ENCODE assay signal across 8 cellular contexts in genomic region chr5:122845253-122846050, GRCh38. TPM values are rescaled to one million over a fixed set of nuclear protein-coding genes. Genes with fewer than 3 reads are reported as not detected.
A peak's percentile ranks its signal among the peaks of the same experiment; 100 is the strongest.
DNase-seq lines count a peak whose midpoint lies in the region; ATAC-seq and TF ChIP-seq lines count a peak whose summit lies in the region.

TSS of gene SNX24 (plus strand) at chr5:122845613. CDS start at chr5:122845634, 21 bp downstream.

- peak within 1 kb of the TSS; percentile 84 for H3K4me3 ChIP-seq in BE2C (ENCODE audit: low read depth, low read length)

- H3K9me3 Mint-ChIP-seq in endothelial cell (ENCODE audit: unreplicated experiment) = no peaks in the 10 kb centered on the region

- peak; percentile 78 for DNase-seq in BE2C
- peak; percentile 6 for DNase-seq in NCI-H82 treated with DMSO at 0.1 percent for 48 hours (lab: John Stamatoyannopoulos, UW; ENCODE audit: unreplicated experiment)
- peak; percentile 13 for DNase-seq in activated CD8-positive, alpha-beta memory T cell treated with anti-CD3 and anti-CD28 coated beads, Interleukin-2, amount 50 U/mL, for 1 hour (ENCODE audit: extremely low read depth)
- DNase-seq in endothelial cell (ENCODE audit: low spot score) = peak; percentile 71
- peak; percentile 95 for DNase-seq in mesenteric fat pad (ENCODE audit: low spot score)
- DNase-seq in stimulated activated CD8-positive, alpha-beta memory T cell treated with anti-CD3 and anti-CD28 coated beads, Interleukin-12 subunit alpha, Interleukin-12 subunit beta, amount 100 ng/mL, for 4 hours (ENCODE audit: low read depth) = peak; percentile 55

- peaks cover 7% of the 10 kb centered on the region for H3K36me3 Mint-ChIP-seq in endothelial cell (ENCODE audit: low read depth, unreplicated experiment)

- H3K36me3 ChIP-seq in BE2C = no peaks in the 10 kb centered on the region

- H3K4me1 ChIP-seq in BE2C = no peaks in the 10 kb centered on the region

- H3K4me3 Mint-ChIP-seq in endothelial cell (ENCODE audit: unreplicated experiment) = peak within 1 kb of the TSS; percentile 89

- no peaks in the 10 kb centered on the region for H3K9me3 ChIP-seq in BE2C

- peak; percentile 77 for ATAC-seq in GM19043 (IDR thresholded peaks at IDR 0.05; ENCODE audit: low read depth, unreplicated experiment)
- ATAC-seq in HG03280 (IDR thresholded peaks at IDR 0.05; ENCODE audit: unreplicated experiment) = peak; percentile 84

- peaks cover 16% of the 10 kb centered on the region for H3K4me1 Mint-ChIP-seq in endothelial cell (ENCODE audit: unreplicated experiment)

- peaks cover 8% of the 10 kb centered on the region for H3K27me3 Mint-ChIP-seq in endothelial cell (ENCODE audit: unreplicated experiment)

- TF ChIP-seq CTCF in BE2C (IDR thresholded peaks at IDR 0.05; ENCODE audit: low read depth, low read length) = no peak
- no peak for TF ChIP-seq CTCF in endothelial cell (IDR thresholded peaks at IDR 0.05; ENCODE audit: unreplicated experiment)

- no peaks in the 10 kb centered on the region for H3K27me3 ChIP-seq in BE2C

- H3K27ac Mint-ChIP-seq in endothelial cell (ENCODE audit: unreplicated experiment) = peak within 1 kb of the TSS; percentile 52

RNA-seq across cellular contexts. Expression of gene SNX24, which starts in this region (rescaled TPM):
- polyA plus RNA-seq in BE2C (2012; ENCODE audit: insufficient read depth, insufficient read length, low read depth) = 3.6 TPM
- total RNA-seq in endothelial cell (ENCODE audit: unreplicated experiment) = 16.1 TPM
- 14.9 TPM for total RNA-seq in mesenteric fat pad

Comparison
In these comparisons a context has a peak if more than half of its experiments do, and no peak if none do; other contexts are left out.
1. Peak in every context shown above with its lines: DNase-seq, ATAC-seq and H3K4me3 ChIP-seq.
2. DNase-seq: peak in every context shown above with its lines; median percentile 95 in mesenteric fat pad; 78 in BE2C; 71 in endothelial cell; 55 in stimulated activated CD8-positive, alpha-beta memory T cell treated with anti-CD3 and anti-CD28 coated beads, Interleukin-12 subunit alpha, Interleukin-12 subunit beta, amount 100 ng/mL, for 4 hours; 13 in activated CD8-positive, alpha-beta memory T cell treated with anti-CD3 and anti-CD28 coated beads, Interleukin-2, amount 50 U/mL, for 1 hour; 6 in NCI-H82 treated with DMSO at 0.1 percent for 48 hours.